Comparison of ENCODE assay signal across 34 cellular contexts in genomic region chr13:93266681-93267080, GRCh38.
"Had no signal": no experiment of that assay in that cellular context is flagged by ENCODE, and none has a peak within 500 bp of the region (broad histone marks: within the 10 kb centered on the region; RNA-seq: fewer than 3 reads in every experiment).

No MANE protein-coding gene starts in this region.

- H3K36me3 ChIP-seq: MG63 had no signal

- H3K9me3 ChIP-seq: MG63 had no signal

- DNase-seq: Karpas-422, Kasumi-1, MG63, MM.1S, MV-4-11, NCI-H1048, NCI-H1092, NCI-H1092 treated with DMSO at 0.1 percent for 48 hours, NCI-H1105, NCI-H1105 treated with DMSO at 0.1 percent for 48 hours, NCI-H1417, NCI-H1417 treated with DMSO at 0.1 percent for 48 hours, NCI-H1436, NCI-H1436 treated with DMSO at 0.1 percent for 48 hours, NCI-H146, NCI-H1694, NCI-H1694 treated with DMSO at 0.1 percent for 48 hours, NCI-H187, NCI-H187 treated with DMSO at 0.1 percent for 48 hours, NCI-H1930, NCI-H2029, NCI-H2029 treated with DMSO at 0.1 percent for 48 hours, NCI-H2081, NCI-H2081 treated with DMSO at 0.1 percent for 48 hours, NCI-H2107, NCI-H2171, NCI-H2171 treated with DMSO at 0.1 percent for 48 hours, NCI-H2227 treated with DMSO at 0.1 percent for 48 hours, NCI-H226, NCI-H345, NCI-H446, NCI-H446 treated with DMSO at 0.1 percent for 48 hours, NCI-H510A, NCI-H510A treated with DMSO at 0.1 percent for 48 hours had no signal

- H3K4me3 ChIP-seq: MG63 had no signal
